In genomic region chr15:36363335-36363734, GRCh38 we compare ENCODE assay signal across 20 cellular contexts.
DNase-seq lines count a peak whose midpoint lies in the region; ATAC-seq and TF ChIP-seq lines count a peak whose summit lies in the region.
"Had no signal": no experiment of that assay in that cellular context is flagged by ENCODE, and none has a peak within 500 bp of the region (broad histone marks: within the 10 kb centered on the region; RNA-seq: fewer than 3 reads in every experiment).

No MANE protein-coding gene starts in this region.

- 0 out of 2 replicates have a peak, but pooled peaks cover 9% of the 10 kb centered on the region for H3K36me3 Mint-ChIP-seq in HFFc6 (ENCODE audit: low read depth)
- H3K36me3 Mint-ChIP-seq: T-cell had no signal

- H3K27ac Mint-ChIP-seq in HFFc6 = peak overlapping the region; percentile 85
- H3K27ac Mint-ChIP-seq: activated B cell treated with CpG ODN at 0.5 μM for 24 hours, T-cell had no signal

- ATAC-seq in GM21367 (IDR thresholded peaks at IDR 0.05; ENCODE audit: unreplicated experiment) = no peak
- ATAC-seq: T-cell had no signal

- H3K9me3 Mint-ChIP-seq in HFFc6 = no peaks in the 10 kb centered on the region
- H3K9me3 Mint-ChIP-seq: activated B cell treated with CpG ODN at 0.5 μM for 24 hours, T-cell had no signal

- DNase-seq in BJ (ENCODE audit: low read depth) (peak; percentile 40), HFFc6 (peak; percentile 6), cardiac fibroblast (ENCODE audit: low read depth in 2 of 2) (peak; percentile 75 to 78), mucosa of gallbladder (ENCODE audit: low spot score) (peak; percentile 27), activated gamma-delta T cell (lab: John Stamatoyannopoulos, UW) (no peak), HuH-7.5 (ENCODE audit: low spot score) (no peak)
- DNase-seq in stimulated activated CD4-positive, alpha-beta T cell treated with anti-CD3 and anti-CD28 coated beads, Interleukin-15, amount 100 ng/mL, for 24 hours = no peak
- DNase-seq: activated B cell treated with CpG ODN at 0.5 μM for 24 hours; activated effector memory CD4-positive, alpha-beta T cell treated with anti-CD3 and anti-CD28 coated beads, Interleukin-2, amount 50 U/mL, for 16 hours; BE2C; dermis blood vessel endothelial cell; NCI-H2081 treated with DMSO at 0.1 percent for 48 hours; NCI-H774; Peyer's patch; posterior cingulate gyrus; stimulated activated CD4-positive, alpha-beta T cell treated with anti-CD3 and anti-CD28 coated beads, Interleukin-12 subunit alpha, Interleukin-12 subunit beta, amount 100 ng/mL, for 4 hours; stomach; T-cell had no signal

- CTCF ChIA-PET in BJ (lab: Yijun Ruan, JAX) = no interaction called here

- H3K4me3 ChIP-seq in BJ (ENCODE audit: low read depth, low read length) (no peak overlapping the region), cardiac fibroblast (replicated peaks in 1 of 2; ENCODE audit: low read depth in 2 of 2, low read length in 2 of 2) (no peak overlapping the region)
- H3K4me3 ChIP-seq: hepatocyte, Peyer's patch, stomach had no signal

- H3K27me3 Mint-ChIP-seq in HFFc6 (ENCODE audit: insufficient read depth) = no peaks in the 10 kb centered on the region
- H3K27me3 Mint-ChIP-seq: activated B cell treated with CpG ODN at 0.5 μM for 24 hours, T-cell had no signal

- no peaks in the 10 kb centered on the region for H3K27me3 ChIP-seq in BJ (ENCODE audit: control insufficient read depth, insufficient read depth, low read length)
- H3K27me3 ChIP-seq: BE2C, hepatocyte, Peyer's patch, stomach had no signal

- H3K36me3 ChIP-seq in BJ (ENCODE audit: control insufficient read depth, insufficient read depth, low read length) = no peaks in the 10 kb centered on the region
- H3K36me3 ChIP-seq: BE2C, Peyer's patch, stomach had no signal

- TF ChIP-seq CTCF in BJ (IDR thresholded peaks at IDR 0.05; ENCODE audit: insufficient read depth, low read depth, low read length) (no peak), HFFc6 (IDR thresholded peaks at IDR 0.05) (no peak), cardiac fibroblast (IDR thresholded peaks at IDR 0.05; ENCODE audit: low read depth, low read length) (no peak)

- H3K4me3 Mint-ChIP-seq in HFFc6 = no peak overlapping the region
- H3K4me3 Mint-ChIP-seq: activated B cell treated with CpG ODN at 0.5 μM for 24 hours, T-cell had no signal

- peaks cover 75% of the 10 kb centered on the region for H3K4me1 Mint-ChIP-seq in HFFc6 (ENCODE audit: low read depth)
- H3K4me1 Mint-ChIP-seq: activated B cell treated with CpG ODN at 0.5 μM for 24 hours, T-cell had no signal

- POLR2A ChIA-PET in BJ (lab: Charles Lee) = interaction anchor here (0.6 to 1.1 kb wide), 2 partner anchors 28 to 68 kb away, joined by 3 read pairs; no protein-coding TSS in a partner anchor

Comparison
In these comparisons a context has a peak if more than half of its experiments do, and no peak if none do; other contexts are left out.
1. DNase-seq: peak in BJ (single experiment), HFFc6 (single experiment), cardiac fibroblast (2 of 2) and mucosa of gallbladder (single experiment); none in activated gamma-delta T cell (single experiment), HuH-7.5 (single experiment) and stimulated activated CD4-positive, alpha-beta T cell treated with anti-CD3 and anti-CD28 coated beads, Interleukin-15, amount 100 ng/mL, for 24 hours (single experiment).